ENCODE assay signal across 18 cellular contexts in genomic region chr3:113260980-113261920, GRCh38. TPM values are rescaled to one million over a fixed set of nuclear protein-coding genes. Genes with fewer than 3 reads are reported as not detected.
A peak's percentile ranks its signal among the peaks of the same experiment; 100 is the strongest.
DNase-seq lines count a peak whose midpoint lies in the region; ATAC-seq and TF ChIP-seq lines count a peak whose summit lies in the region.
"Had no signal": no experiment of that assay in that cellular context is flagged by ENCODE, and none has a peak within 500 bp of the region (broad histone marks: within the 10 kb centered on the region; RNA-seq: fewer than 3 reads in every experiment).

No MANE protein-coding gene starts in this region.

- H3K27ac ChIP-seq in SK-N-MC (peak overlapping the region; percentile 79), esophagus muscularis mucosa (replicated peaks in 1 of 4) (peak overlapping the region; percentile 62 to 81 (median 80)), subcutaneous abdominal adipose tissue (ENCODE audit: low read depth, low read length) (peak overlapping the region; percentile 90)
- H3K27ac ChIP-seq: epithelial cell of prostate, hepatocyte had no signal

- no peaks in the 10 kb centered on the region for H3K27me3 ChIP-seq in esophagus muscularis mucosa
- H3K27me3 ChIP-seq in subcutaneous abdominal adipose tissue (ENCODE audit: control insufficient read depth in 5 of 5, insufficient read depth in 4 of 5, low read length in 5 of 5), result no peaks in the 10 kb centered on the region
- H3K27me3 ChIP-seq: adrenal gland, hepatocyte had no signal

- peak overlapping the region; percentile 44 for H3K4me3 ChIP-seq in SK-N-MC
- H3K4me3 ChIP-seq in esophagus muscularis mucosa, result no peak overlapping the region
- no peak overlapping the region for H3K4me3 ChIP-seq in mucosa of descending colon
- H3K4me3 ChIP-seq in subcutaneous abdominal adipose tissue (ENCODE audit: low read depth in 1 of 5, low read length in 5 of 5), result no peak overlapping the region
- H3K4me3 ChIP-seq: adrenal gland, GM23338, hepatocyte had no signal

- ATAC-seq in mucosa of descending colon (peak; percentile 13), GM18505 (IDR thresholded peaks at IDR 0.05; ENCODE audit: unreplicated experiment) (no peak), GM21515 (IDR thresholded peaks at IDR 0.05; ENCODE audit: unreplicated experiment) (no peak), HG02798 (IDR thresholded peaks at IDR 0.05; ENCODE audit: poor library complexity, unreplicated experiment) (no peak)
- ATAC-seq: activated CD8-positive, alpha-beta T cell treated with anti-CD3 and anti-CD28 coated beads, Interleukin-2, amount 10 ng/mL, durations not matched to agents 7 days and 5 days; GM23338; naive thymus-derived CD4-positive, alpha-beta T cell had no signal

- TF ChIP-seq CTCF in esophagus muscularis mucosa (IDR thresholded peaks at IDR 0.05) (no peak), mucosa of descending colon (IDR thresholded peaks at IDR 0.05) (no peak)

- H3K4me1 ChIP-seq in esophagus muscularis mucosa (peaks cover 6 to 92% (median 82%) of the 10 kb centered on the region in 4 donors), mucosa of descending colon (ENCODE audit: low read depth) (no peaks in the 10 kb centered on the region), subcutaneous abdominal adipose tissue (ENCODE audit: control insufficient read depth in 5 of 5, insufficient read depth in 5 of 5, low read length in 5 of 5) (peaks cover 4 to 32% (median 23%) of the 10 kb centered on the region in 5 donors)
- H3K4me1 ChIP-seq: adrenal gland had no signal

- H3K9me3 ChIP-seq in SK-N-MC (ENCODE audit: low read depth, low read length), result no peaks in the 10 kb centered on the region
- H3K9me3 ChIP-seq in esophagus muscularis mucosa, result no peaks in the 10 kb centered on the region
- no peaks in the 10 kb centered on the region for H3K9me3 ChIP-seq in mucosa of descending colon
- no peaks in the 10 kb centered on the region for H3K9me3 ChIP-seq in subcutaneous abdominal adipose tissue (ENCODE audit: control insufficient read depth in 5 of 5, low read length in 5 of 5)
- H3K9me3 ChIP-seq: adrenal gland had no signal

- no peak overlapping the region for H3K9ac ChIP-seq in SK-N-MC (ENCODE audit: insufficient read length)
- peak overlapping the region in 1 of 5 donors; percentile 64 for H3K9ac ChIP-seq in subcutaneous abdominal adipose tissue (ENCODE audit: low read length in 5 of 5)

- DNase-seq in SK-N-MC (ENCODE audit: low read depth, low spot score) (no peak), esophagus muscularis mucosa (ENCODE audit: extremely low spot score) (no peak), mucosa of descending colon (no peak), posterior vena cava (ENCODE audit: low spot score) (no peak)
- DNase-seq: activated CD8-positive, alpha-beta T cell treated with anti-CD3 and anti-CD28 coated beads, Interleukin-2, amount 10 ng/mL, durations not matched to agents 7 days and 5 days; EL; naive thymus-derived CD4-positive, alpha-beta T cell; NCI-H1694; retina; stimulated activated CD4-positive, alpha-beta T cell treated with anti-CD3 and anti-CD28 coated beads, Interleukin-2, amount 100 ng/mL, for 48 hours had no signal

- H3K36me3 ChIP-seq in SK-N-MC (ENCODE audit: insufficient read depth, low read length) (no peaks in the 10 kb centered on the region), esophagus muscularis mucosa (peaks cover 0 to 8% (median 0%) of the 10 kb centered on the region in 4 donors), mucosa of descending colon (ENCODE audit: low read depth) (no peaks in the 10 kb centered on the region), subcutaneous abdominal adipose tissue (ENCODE audit: control insufficient read depth in 5 of 5, insufficient read depth in 5 of 5, low read length in 5 of 5) (peaks cover 0 to 5% (median 0%) of the 10 kb centered on the region in 5 donors)
- H3K36me3 ChIP-seq: adrenal gland had no signal

- intact Hi-C loops in esophagus muscularis mucosa (cut with DNase I) (no loop called here), mucosa of descending colon (cut with DNase I, micrococcal nuclease) (no loop called here), posterior vena cava (cut with DNase I) (no loop called here)

- no peak for TF ChIP-seq EP300 in esophagus muscularis mucosa (IDR thresholded peaks at IDR 0.05)

- 47% methylated on average over 7 of the region's 7 CpGs for WGBS in esophagus muscularis mucosa

- no peak for TF ChIP-seq POLR2A in esophagus muscularis mucosa (IDR thresholded peaks at IDR 0.05; ENCODE audit: low read depth)
- no peak for TF ChIP-seq POLR2A in GM18505 (IDR thresholded peaks at IDR 0.05; ENCODE audit: borderline replicate concordance, extremely low read depth, insufficient read depth, insufficient read length)

RNA-seq across cellular contexts. Expression of gene BOC, which starts 49.9 kb away (rescaled TPM):
- 100 to 1,000 TPM in 1 of 4 donors, 10 to 100 TPM in 3; 87.2 to 119 (median 90.8) TPM for total RNA-seq in esophagus muscularis mucosa
- 10 to 100 TPM in 2 of 3 donors, 1 to 10 TPM in 1; 4.9 to 70.9 (median 12.1) TPM for total RNA-seq in mucosa of descending colon
- 10 to 100 TPM; 51.6 to 86.8 TPM for total RNA-seq in posterior vena cava
- total RNA-seq: activated CD8-positive, alpha-beta T cell treated with anti-CD3 and anti-CD28 coated beads, Interleukin-2, amount 10 ng/mL, durations not matched to agents 7 days and 5 days had no signal
